In the genomic region with DNA sequence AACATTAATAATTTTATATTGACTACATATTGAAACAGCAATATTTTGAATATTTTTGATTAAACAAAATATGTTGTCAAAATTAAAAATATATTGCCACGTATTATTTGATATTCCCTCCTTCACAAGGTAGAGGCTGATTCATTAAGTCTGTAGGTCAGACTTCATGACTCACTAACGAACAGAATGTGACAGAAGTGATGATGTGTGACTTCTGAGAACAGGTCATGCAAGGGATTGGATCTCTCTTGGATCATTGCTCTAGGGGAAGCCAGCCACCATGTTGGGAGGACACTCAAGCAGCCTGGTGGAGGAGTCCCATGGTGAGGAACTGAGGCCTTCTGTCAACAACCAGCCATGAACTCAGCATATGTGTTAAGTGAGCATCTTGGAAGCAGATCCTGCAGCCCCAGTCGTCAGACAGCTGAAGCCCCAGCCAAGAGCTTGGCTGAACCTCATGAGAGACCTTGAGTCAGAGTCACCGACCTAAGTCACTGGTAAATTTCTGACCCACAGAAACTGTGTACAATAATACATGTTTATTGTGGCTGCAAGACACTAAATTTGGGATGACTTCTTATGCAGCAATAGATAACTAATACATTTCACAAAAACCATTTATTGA, we compare ENCODE assay signal across 1 cellular context.
TF ChIP-seq lines count a peak whose summit lies in the region.

No MANE protein-coding gene starts in this region.

TF ChIP-seq in H1, 55 proteins besides CTCF, POLR2A, EP300 and RAD21 (continued from another document):
- TF ChIP-seq BRCA1 (IDR thresholded peaks at IDR 0.05; ENCODE audit: low read depth, low read length) (no peak), CEBPB (IDR thresholded peaks at IDR 0.05; ENCODE audit: low read depth, low read length) (no peak), CTBP2 (IDR thresholded peaks at IDR 0.05; ENCODE audit: borderline replicate concordance, insufficient read depth, insufficient read length, low read length) (no peak), JUN (IDR thresholded peaks at IDR 0.05; ENCODE audit: low read depth, low read length) (no peak), TAF1 (IDR thresholded peaks at IDR 0.05; ENCODE audit: low read depth, low read length) (no peak), SP4 (IDR thresholded peaks at IDR 0.05; ENCODE audit: low read length) (no peak)
